Comparison of ENCODE assay signal across 19 cellular contexts in the genomic region with DNA sequence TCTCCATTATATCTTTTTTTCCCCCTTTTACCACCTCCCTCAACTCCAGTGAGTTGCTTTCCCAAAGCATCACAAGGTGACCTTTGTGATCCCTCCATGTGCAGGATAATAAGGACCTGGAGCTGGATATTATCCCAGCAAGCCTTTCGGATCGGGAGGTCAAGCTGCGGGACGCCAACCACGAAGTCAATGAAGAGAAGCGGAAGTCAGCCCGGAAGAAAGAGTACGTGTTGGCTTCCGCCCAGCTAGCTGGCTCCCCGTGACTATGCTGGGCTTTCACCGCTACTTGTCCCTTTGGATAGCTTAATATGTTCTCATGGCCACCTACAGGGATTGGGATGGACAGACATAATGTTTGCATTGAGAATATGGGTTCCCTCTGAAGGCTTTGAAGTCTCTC.
"Had no signal": no experiment of that assay in that cellular context is flagged by ENCODE, and none has a peak within 500 bp of the region (broad histone marks: within the 10 kb centered on the region; RNA-seq: fewer than 3 reads in every experiment).

No MANE protein-coding gene starts in this region.

- DNase-seq: activated gamma-delta T cell treated with Interleukin-2 at 50 U/mL for 16 hours; activated T-cell treated with anti-CD3 and anti-CD28 coated beads, Interleukin-2, amount 50 U/mL, for 1 hour; anterior cingulate cortex; cerebellar nuclear complex; effector CD8-positive, alpha-beta T cell; erythroblast; foreskin keratinocyte; hypothalamus; left colon; naive thymus-derived CD8-positive, alpha-beta T cell; retina; SK-N-SH; spleen; stimulated activated CD4-positive, alpha-beta T cell treated with anti-CD3 and anti-CD28 coated beads, Interleukin-4, amount 100 ng/mL, for 1 hour; stimulated activated naive CD4-positive, alpha-beta T cell; testis; trophoblast cell had no signal

- H3K27me3 ChIP-seq: neural progenitor cell, spleen, testis had no signal

- H3K4me3 ChIP-seq: neural progenitor cell, spleen, testis had no signal

- ATAC-seq: foreskin keratinocyte; left colon; naive thymus-derived CD8-positive, alpha-beta T cell; WTC11 had no signal

- H3K27ac ChIP-seq: foreskin keratinocyte, neural progenitor cell, spleen, testis had no signal

- H3K36me3 ChIP-seq: neural progenitor cell had no signal
